Comparison of ENCODE assay signal across 8 cellular contexts in genomic region chr19:10870501-10870954, GRCh38. TPM values are rescaled to one million over a fixed set of nuclear protein-coding genes. Genes with fewer than 3 reads are reported as not detected.
DNase-seq lines count a peak whose midpoint lies in the region; ATAC-seq and TF ChIP-seq lines count a peak whose summit lies in the region.

No MANE protein-coding gene starts in this region.

- peak overlapping the region; percentile 51 for H3K4me3 ChIP-seq in Caco-2 (ENCODE audit: low read depth, low read length)
- peak overlapping the region; percentile 66 for H3K4me3 ChIP-seq in MM.1S (ENCODE audit: low read length)
- H3K4me3 ChIP-seq in endocrine pancreas (ENCODE audit: control insufficient read depth, insufficient read depth, low read length) = no peak overlapping the region
- peak overlapping the region; percentile 77 for H3K4me3 ChIP-seq in osteoblast (ENCODE audit: insufficient read depth, low read length)

- peak overlapping the region; percentile 75 for H3K4me3 Mint-ChIP-seq in Caco-2 (ENCODE audit: unreplicated experiment)

- intact Hi-C loops in Caco-2 (cut with micrococcal nuclease; ENCODE audit: unreplicated experiment) = no loop called here

- H3K9me2 ChIP-seq in MM.1S (replicated peaks; ENCODE audit: insufficient read depth, low read length) = no peaks in the 10 kb centered on the region

- peaks cover 14% of the 10 kb centered on the region for H3F3A ChIP-seq in MM.1S (ENCODE audit: insufficient read depth, low read length)

- H3K36me3 Mint-ChIP-seq in Caco-2 (ENCODE audit: insufficient read depth, unreplicated experiment) = peaks cover 26% of the 10 kb centered on the region

- BruUV-seq in Caco-2 (replicated peaks; lab: Mats Ljungman, UMichigan) = no TSS peak

- no peak for DNase-seq in Caco-2
- no peak for DNase-seq in MM.1S
- no peak for DNase-seq in osteoblast (ENCODE audit: insufficient read length, low spot score, missing footprints)
- no peak for DNase-seq in NCI-H128 (lab: John Stamatoyannopoulos, UW; ENCODE audit: unreplicated experiment)
- DNase-seq in NCI-H510A (lab: John Stamatoyannopoulos, UW) = no peak

- H3K27ac ChIP-seq in MM.1S (ENCODE audit: low read length) = peak overlapping the region; percentile 37; the same call in 1 of the 2 replicates
- H3K27ac ChIP-seq in osteoblast (ENCODE audit: low read depth, low read length) = peak overlapping the region; percentile 44

- TF ChIP-seq CTCF in Caco-2 (IDR thresholded peaks at IDR 0.05; ENCODE audit: insufficient read depth in 1 of 2, low read depth in 1 of 2, low read length in 1 of 2, severe bottlenecking in 1 of 2, unreplicated experiment in 1 of 2) (no peak), MM.1S (IDR thresholded peaks at IDR 0.05; ENCODE audit: low read length) (no peak), osteoblast (IDR thresholded peaks at IDR 0.05; ENCODE audit: extremely low read depth, low read depth, low read length) (no peak)

- H3K4me1 ChIP-seq in Caco-2 (peaks cover 22% of the 10 kb centered on the region), MM.1S (ENCODE audit: low read length) (peaks cover 16% of the 10 kb centered on the region), endocrine pancreas (ENCODE audit: control insufficient read depth, insufficient read depth, low read length) (no peaks in the 10 kb centered on the region), osteoblast (ENCODE audit: insufficient read depth, low read length) (peaks cover 12% of the 10 kb centered on the region)

- H3K4me2 ChIP-seq in MM.1S (ENCODE audit: low read depth, low read length) = peak overlapping the region; percentile 96
- H3K4me2 ChIP-seq in osteoblast (ENCODE audit: insufficient read depth, low read length) = peak overlapping the region; percentile 91

- ATAC-seq in HG03280 (IDR thresholded peaks at IDR 0.05; ENCODE audit: unreplicated experiment) (no peak), GM19452 (IDR thresholded peaks at IDR 0.05; ENCODE audit: unreplicated experiment) (no peak)

- H3K27ac Mint-ChIP-seq in Caco-2 (ENCODE audit: unreplicated experiment) = peak overlapping the region; percentile 53

- H3K27me3 ChIP-seq in Caco-2 (replicated peaks; ENCODE audit: control insufficient read depth, insufficient read depth, low read length) (no peaks in the 10 kb centered on the region), MM.1S (replicated peaks; ENCODE audit: insufficient read depth, low read length) (no peaks in the 10 kb centered on the region), endocrine pancreas (ENCODE audit: control insufficient read depth, insufficient read depth, low read length) (no peaks in the 10 kb centered on the region), osteoblast (ENCODE audit: insufficient read depth, low read length) (no peaks in the 10 kb centered on the region)

- H3K9me3 ChIP-seq in Caco-2 = no peaks in the 10 kb centered on the region
- no peaks in the 10 kb centered on the region for H3K9me3 ChIP-seq in MM.1S (replicated peaks; ENCODE audit: insufficient read depth, low read length)
- H3K9me3 ChIP-seq in endocrine pancreas (ENCODE audit: control insufficient read depth, low read length) = no peaks in the 10 kb centered on the region
- H3K9me3 ChIP-seq in osteoblast (ENCODE audit: low read depth, low read length) = no peaks in the 10 kb centered on the region

- H3K36me3 ChIP-seq in Caco-2 (ENCODE audit: control insufficient read depth, insufficient read depth, low read length) = no peaks in the 10 kb centered on the region
- H3K36me3 ChIP-seq in MM.1S (replicated peaks; ENCODE audit: insufficient read depth, low read length) = no peaks in the 10 kb centered on the region
- H3K36me3 ChIP-seq in endocrine pancreas (ENCODE audit: control insufficient read depth, insufficient read depth, low read length) = no peaks in the 10 kb centered on the region
- H3K36me3 ChIP-seq in osteoblast (ENCODE audit: insufficient read depth, low read length) = no peaks in the 10 kb centered on the region

- no peaks in the 10 kb centered on the region for H3K9me3 Mint-ChIP-seq in Caco-2 (ENCODE audit: unreplicated experiment)

- H2AFZ ChIP-seq in MM.1S (ENCODE audit: low read length) = peak overlapping the region; percentile 93
- peak overlapping the region; percentile 93 for H2AFZ ChIP-seq in osteoblast (ENCODE audit: low read length)

- CTCF ChIA-PET in Caco-2 (lab: Charles Lee) = interaction anchor here (0.5 to 1.0 kb wide), 11 partner anchors 17 to 165 kb away, joined by 3 to 10 read pairs (median 3); partner anchors contain the start of genes DNM2 and TMED1

- H3K27me3 Mint-ChIP-seq in Caco-2 (ENCODE audit: insufficient read depth, unreplicated experiment) = no peaks in the 10 kb centered on the region

- H3K4me1 Mint-ChIP-seq in Caco-2 (ENCODE audit: low read depth, unreplicated experiment) = no peaks in the 10 kb centered on the region

- H4K20me1 ChIP-seq in MM.1S (ENCODE audit: insufficient read depth, low read length) = no peaks in the 10 kb centered on the region
- peaks cover 11% of the 10 kb centered on the region for H4K20me1 ChIP-seq in osteoblast (ENCODE audit: insufficient read depth, low read length)

- H3K79me2 ChIP-seq in MM.1S (ENCODE audit: low read length) = peaks cover 35% of the 10 kb centered on the region
- peaks cover 38% of the 10 kb centered on the region for H3K79me2 ChIP-seq in osteoblast (ENCODE audit: insufficient read depth, low read length)

- POLR2A ChIA-PET in Caco-2 (lab: Charles Lee) = interaction anchor here (0.6 to 1.0 kb wide), 2 partner anchors 34 to 57 kb away, joined by 3 to 4 read pairs; partner anchors contain the start of gene TMED1

- H3K9ac ChIP-seq in MM.1S (ENCODE audit: low read length) (peak overlapping the region; percentile 49; the same call in 1 of the 2 replicates), endocrine pancreas (ENCODE audit: control insufficient read depth, insufficient read depth, low read length) (peak overlapping the region; percentile 34)

RNA-seq across cellular contexts. Expression of gene CARM1, which starts 0.8 kb away (rescaled TPM):
- total RNA-seq in Caco-2 (2022) (97.9 and 98.4 TPM in 2 replicates), osteoblast (33.7 and 41.0 TPM in 2 replicates)

RNA-seq across cellular contexts. Expression of gene C19orf38, which starts 22.3 kb away (rescaled TPM):
- total RNA-seq in Caco-2 (2022) = 0.61 and 1.1 TPM in 2 replicates
- total RNA-seq in osteoblast = under 0.01 and 0.29 TPM in 2 replicates

RNA-seq across cellular contexts. Expression of gene TMED1, which starts 34.5 kb away (rescaled TPM):
- total RNA-seq in Caco-2 (2022) (38.2 and 41.4 TPM in 2 replicates), osteoblast (39.2 and 43.1 TPM in 2 replicates)

RNA-seq across cellular contexts. Expression of gene YIPF2, which starts 57.9 kb away (rescaled TPM):
- 70.9 and 78.1 TPM in 2 replicates for total RNA-seq in Caco-2 (2022)
- total RNA-seq in osteoblast = 114 and 126 TPM in 2 replicates

RNA-seq across cellular contexts. Expression of gene TIMM29, which starts 58.1 kb away (rescaled TPM):
- total RNA-seq in Caco-2 (2022) (30.4 and 31.1 TPM in 2 replicates), osteoblast (31.8 and 34.8 TPM in 2 replicates)
